ENCODE assay signal across 8 cellular contexts in genomic region chr11:63837027-63837688, GRCh38. TPM values are rescaled to one million over a fixed set of nuclear protein-coding genes. Genes with fewer than 3 reads are reported as not detected.
DNase-seq lines count a peak whose midpoint lies in the region; ATAC-seq and TF ChIP-seq lines count a peak whose summit lies in the region.

No MANE protein-coding gene starts in this region.

- peak; percentile 89 to 91 for TF ChIP-seq CTCF in Caco-2 (IDR thresholded peaks at IDR 0.05; ENCODE audit: insufficient read depth in 1 of 2, low read depth in 1 of 2, low read length in 1 of 2, severe bottlenecking in 1 of 2, unreplicated experiment in 1 of 2)
- peak; percentile 88 for TF ChIP-seq CTCF in Panc1 (IDR thresholded peaks at IDR 0.05)
- peak; percentile 68 to 96 (median 92) for TF ChIP-seq CTCF in esophagus squamous epithelium (IDR thresholded peaks at IDR 0.05)
- TF ChIP-seq CTCF in natural killer cell (IDR thresholded peaks at IDR 0.05), result peak; percentile 79

- H3K36me3 ChIP-seq in Caco-2 (ENCODE audit: control insufficient read depth, insufficient read depth, low read length), result no peaks in the 10 kb centered on the region
- no peaks in the 10 kb centered on the region for H3K36me3 ChIP-seq in Panc1 (ENCODE audit: control insufficient read depth, insufficient read depth, low read length)
- no peaks in the 10 kb centered on the region for H3K36me3 ChIP-seq in esophagus squamous epithelium

- H3K36me3 Mint-ChIP-seq in Caco-2 (ENCODE audit: insufficient read depth, unreplicated experiment), result peaks cover 11% of the 10 kb centered on the region
- no peaks in the 10 kb centered on the region for H3K36me3 Mint-ChIP-seq in natural killer cell

- H3K9me3 Mint-ChIP-seq in Caco-2 (ENCODE audit: unreplicated experiment) (no peaks in the 10 kb centered on the region), natural killer cell (no peaks in the 10 kb centered on the region)

- peaks cover 35% of the 10 kb centered on the region for H3K4me1 Mint-ChIP-seq in Caco-2 (ENCODE audit: low read depth, unreplicated experiment)
- H3K4me1 Mint-ChIP-seq in natural killer cell, result peaks cover 41 to 51% of the 10 kb centered on the region in 2 donors

- H3K27me3 ChIP-seq in Caco-2 (replicated peaks; ENCODE audit: control insufficient read depth, insufficient read depth, low read length) (no peaks in the 10 kb centered on the region), Panc1 (ENCODE audit: control insufficient read depth, insufficient read depth, low read length) (no peaks in the 10 kb centered on the region), esophagus squamous epithelium (no peaks in the 10 kb centered on the region)

- no peaks in the 10 kb centered on the region for H3K9me3 ChIP-seq in Caco-2
- no peaks in the 10 kb centered on the region for H3K9me3 ChIP-seq in Panc1 (ENCODE audit: control insufficient read depth, insufficient read depth, low read depth, low read length)
- no peaks in the 10 kb centered on the region for H3K9me3 ChIP-seq in esophagus squamous epithelium

- no peak overlapping the region for H3K27ac Mint-ChIP-seq in Caco-2 (ENCODE audit: unreplicated experiment)
- H3K27ac Mint-ChIP-seq in natural killer cell, result peak overlapping the region; percentile 75 to 86

- CTCF ChIA-PET in Caco-2 (lab: Charles Lee) (interaction anchor here (0.9 to 5.4 kb wide), 8 partner anchors 35 to 312 kb away, joined by 3 to 67 read pairs (median 4); partner anchors contain the start of genes COX8A and RCOR2), Panc1 (lab: Charles Lee) (interaction anchor here (0.6 to 2.7 kb wide), 4 partner anchors 69 to 316 kb away, joined by 3 to 32 read pairs (median 5); no protein-coding TSS in a partner anchor)

- ATAC-seq in Panc1 (peak; percentile 47), natural killer cell (no peak), HG03439 (IDR thresholded peaks at IDR 0.05; ENCODE audit: unreplicated experiment) (no peak)

- DNase-seq in Caco-2 (peak; percentile 86 to 87), LHCN-M2 (ENCODE audit: low read depth) (peak; percentile 69), Panc1 (ENCODE audit: low read depth, low spot score) (peak; percentile 68), esophagus squamous epithelium (lab: John Stamatoyannopoulos, UW) (no peak), natural killer cell (peak; percentile 67)
- DNase-seq in activated T-cell treated with anti-CD3 and anti-CD28 coated beads, Interleukin-2, amount 50 U/mL, for 48 hours, result peak; percentile 81 to 82
- DNase-seq in stimulated activated naive CD4-positive, alpha-beta T cell treated with Interleukin-2 at 50 U/mL for 16 hours (lab: John Stamatoyannopoulos, UW), result peak; percentile 70

- intact Hi-C loops in Caco-2 (cut with micrococcal nuclease; ENCODE audit: unreplicated experiment) (loop anchor here (1.0 to 5.0 kb wide), 4 partner anchors 35 to 310 kb away; no protein-coding TSS in a partner anchor), Panc1 (cut with micrococcal nuclease; ENCODE audit: unreplicated experiment) (loop anchor here (2.0 to 10.0 kb wide), 3 partner anchors 72 to 318 kb away; partner anchors contain the start of gene ZFTA), esophagus squamous epithelium (cut with DNase I) (loop anchor here (2.0 to 10.0 kb wide), 3 partner anchors 58 to 308 kb away; no protein-coding TSS in a partner anchor), natural killer cell (cut with micrococcal nuclease) (loop anchor here (1.0 to 5.0 kb wide), 4 partner anchors 50 to 316 kb away; no protein-coding TSS in a partner anchor)

- no peak for TF ChIP-seq POLR2A in esophagus squamous epithelium (IDR thresholded peaks at IDR 0.05)

- in situ Hi-C loops in Panc1 (cut with HindIII; ENCODE audit: low pct_unique_long_range_greater_than_20kb, low sequenced_read_pairs), result no loop called here

- H3K4me3 Mint-ChIP-seq in Caco-2 (ENCODE audit: unreplicated experiment), result peak overlapping the region; percentile 56
- peak overlapping the region; percentile 89 for H3K4me3 Mint-ChIP-seq in natural killer cell

- H3K27ac ChIP-seq in Panc1 (ENCODE audit: low read length) (peak overlapping the region; percentile 84), esophagus squamous epithelium (peak overlapping the region; percentile 79 to 96 (median 95))

- H3K27me3 Mint-ChIP-seq in Caco-2 (ENCODE audit: insufficient read depth, unreplicated experiment) (no peaks in the 10 kb centered on the region), natural killer cell (ENCODE audit: low read depth in 2 of 2) (no peaks in the 10 kb centered on the region)

- 13 to 14% methylated on average over 4 to 5 of the region's 5 CpGs for WGBS in esophagus squamous epithelium, 2 donors

- H3K4me1 ChIP-seq in Caco-2 (peaks cover 29% of the 10 kb centered on the region), Panc1 (ENCODE audit: control insufficient read depth, insufficient read depth, low read length) (peaks cover 17% of the 10 kb centered on the region), esophagus squamous epithelium (peaks cover 24 to 39% (median 26%) of the 10 kb centered on the region in 3 donors)

- H3K4me3 ChIP-seq in Caco-2 (ENCODE audit: low read depth, low read length) (no peak overlapping the region), Panc1 (ENCODE audit: low read depth in 2 of 2, low read length in 2 of 2) (no peak overlapping the region), esophagus squamous epithelium (no peak overlapping the region)

- BruUV-seq in Caco-2 (replicated peaks; lab: Mats Ljungman, UMichigan) (no TSS peak), Panc1 (replicated peaks; lab: Mats Ljungman, UMichigan) (no TSS peak)

- POLR2A ChIA-PET in Caco-2 (lab: Charles Lee), result no interaction called here
- POLR2A ChIA-PET in Panc1 (lab: Charles Lee), result interaction anchor here (0.6 kb wide), 1 partner anchor 172 kb away, joined by 3 read pairs; no protein-coding TSS in a partner anchor

RNA-seq across cellular contexts. Expression of gene MARK2, which starts 1.8 kb away (rescaled TPM):
- total RNA-seq in Caco-2 (2022), result 63.5 and 64.5 TPM in 2 replicates
- 14.6 and 16.4 TPM in 2 replicates for total RNA-seq in LHCN-M2 (2014; rRNA removed)
- polyA plus RNA-seq in LHCN-M2 (2012), result 13.5 TPM
- total RNA-seq in Panc1 (2021; ENCODE audit: unreplicated experiment), result 41.1 TPM
- polyA plus RNA-seq in Panc1 (2012; ENCODE audit: insufficient read length), result 28.8 TPM
- total RNA-seq in esophagus squamous epithelium, result 10 to 100 TPM; 47.0 to 91.0 (median 62.2) TPM
- 10 to 100 TPM; 63.8 to 88.4 (median 80.2) TPM for total RNA-seq in natural killer cell

RNA-seq across cellular contexts. Expression of gene SPINDOC, which starts 23.9 kb away (rescaled TPM):
- total RNA-seq in Caco-2 (2022) (71.2 and 72.1 TPM in 2 replicates), LHCN-M2 (2014; rRNA removed) (31.7 and 33.8 TPM in 2 replicates), Panc1 (2021; ENCODE audit: unreplicated experiment) (59.1 TPM), esophagus squamous epithelium (1 to 10 TPM; 3.4 to 8.8 (median 6.1) TPM), natural killer cell (10 to 100 TPM; 15.6 to 25.3 (median 21.1) TPM)
- 30.0 TPM for polyA plus RNA-seq in LHCN-M2 (2012)
- polyA plus RNA-seq in Panc1 (2012; ENCODE audit: insufficient read length), result 69.5 TPM
